Comparison of ENCODE assay signal across 9 cellular contexts in the genomic region with DNA sequence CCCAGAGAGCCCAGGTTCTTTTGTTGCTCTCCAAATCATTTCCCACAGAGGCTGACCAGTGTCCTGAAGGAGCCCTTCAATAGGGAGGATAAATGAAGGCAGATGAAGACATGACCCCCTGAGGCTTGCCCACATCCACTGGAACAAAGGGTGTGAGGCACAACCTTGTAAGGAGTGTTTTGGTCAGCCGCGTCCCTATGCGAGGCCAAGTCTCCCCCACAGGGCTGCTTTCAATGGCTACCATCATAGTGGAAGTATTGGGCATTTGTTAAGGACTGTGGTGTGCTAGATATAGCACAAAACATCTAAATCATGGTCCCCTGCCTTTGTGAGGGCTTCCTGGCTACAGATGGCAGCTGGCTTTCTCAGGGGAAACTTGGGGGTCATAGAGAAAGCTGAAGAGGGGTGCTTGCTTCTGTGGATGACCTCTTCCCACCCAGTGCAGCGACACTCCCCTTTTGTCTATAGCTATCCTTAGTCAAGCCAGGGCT.
DNase-seq lines count a peak whose midpoint lies in the region; ATAC-seq and TF ChIP-seq lines count a peak whose summit lies in the region.
"Had no signal": no experiment of that assay in that cellular context is flagged by ENCODE, and none has a peak within 500 bp of the region (broad histone marks: within the 10 kb centered on the region; RNA-seq: fewer than 3 reads in every experiment).

No MANE protein-coding gene starts in this region.

- no peak overlapping the region for H3K4me2 ChIP-seq in mesenchymal stem cell (ENCODE audit: low read length, poor library complexity, severe bottlenecking)

- peaks cover 9% of the 10 kb centered on the region for H3K36me3 Mint-ChIP-seq in MCF 10A (ENCODE audit: insufficient read depth, unreplicated experiment)

- H2BK12ac ChIP-seq in mesenchymal stem cell (ENCODE audit: low read length in 2 of 2): peak overlapping the region; percentile 30 to 100

- intact Hi-C loops in MCF 10A (cut with micrococcal nuclease): no loop called here

- H3K27me3 ChIP-seq in mesenchymal stem cell (ENCODE audit: control insufficient read depth in 1 of 2, insufficient read depth in 1 of 2, low read length in 2 of 2) (peaks cover 0 to 3% of the 10 kb centered on the region in 2 experiments), suprapubic skin (no peaks in the 10 kb centered on the region)

- no peak overlapping the region for H2BK15ac ChIP-seq in mesenchymal stem cell (ENCODE audit: low read depth, poor library complexity, severe bottlenecking)

- POLR2A ChIA-PET in MCF 10A (lab: Yijun Ruan, JAX): interaction anchor here (0.9 to 4.1 kb wide), 20 partner anchors 8 to 535 kb away, joined by 3 to 28 read pairs (median 5); a partner anchor contains a TSS

- H3K27ac Mint-ChIP-seq in MCF 10A (ENCODE audit: low read depth, unreplicated experiment): peak overlapping the region; percentile 92

- no TSS peak for BruUV-seq in MCF 10A (replicated peaks; lab: Mats Ljungman, UMichigan)

- no peak overlapping the region for H3K4me3 ChIP-seq in mesenchymal stem cell (ENCODE audit: insufficient read depth in 1 of 2, low read depth in 1 of 2, low read length in 2 of 2)
- no peak overlapping the region for H3K4me3 ChIP-seq in suprapubic skin

- no peaks in the 10 kb centered on the region for H3K9me3 ChIP-seq in mesenchymal stem cell (ENCODE audit: control insufficient read depth, low read length)
- no peaks in the 10 kb centered on the region for H3K9me3 ChIP-seq in suprapubic skin

- TF ChIP-seq POLR2A in suprapubic skin (IDR thresholded peaks at IDR 0.05): no peak

- peak overlapping the region; percentile 69 for H2BK120ac ChIP-seq in mesenchymal stem cell (ENCODE audit: low read depth, low read length)

- H3K36me3 ChIP-seq in mesenchymal stem cell (ENCODE audit: control insufficient read depth in 1 of 2, insufficient read depth in 2 of 2, low read depth in 1 of 2, low read length in 2 of 2) (no peaks in the 10 kb centered on the region), suprapubic skin (no peaks in the 10 kb centered on the region)

- CTCF ChIA-PET in MCF 10A (lab: Yijun Ruan, JAX): interaction anchor here (0.5 to 1.0 kb wide), 3 partner anchors 86 to 533 kb away, joined by 3 to 4 read pairs (median 3); no protein-coding TSS in a partner anchor

- no peak for TF ChIP-seq EP300 in suprapubic skin (IDR thresholded peaks at IDR 0.05)

- H3K27ac ChIP-seq in mesenchymal stem cell (ENCODE audit: low read length, poor library complexity, severe bottlenecking) (peak overlapping the region; percentile 69), suprapubic skin (peak overlapping the region; percentile 78)

- no peak overlapping the region for H2BK5ac ChIP-seq in mesenchymal stem cell (ENCODE audit: low read depth, low read length, poor library complexity, severe bottlenecking)

- H2AK5ac ChIP-seq in mesenchymal stem cell (ENCODE audit: low read length, severe bottlenecking): peak overlapping the region; percentile 33

- H3K4ac ChIP-seq in mesenchymal stem cell (ENCODE audit: low read depth in 1 of 2, low read length in 2 of 2): peak overlapping the region; percentile 11 to 89

- DNase-seq in MCF 10A (ENCODE audit: unreplicated experiment) (no peak), mesenchymal stem cell (no peak), suprapubic skin (ENCODE audit: low spot score in 2 of 2) (no peak), NOMO-1 (lab: John Stamatoyannopoulos, UW; ENCODE audit: unreplicated experiment in 2 of 2) (no peak), NCI-H2107 (lab: John Stamatoyannopoulos, UW) (no peak), NCI-H128 (lab: John Stamatoyannopoulos, UW; ENCODE audit: unreplicated experiment) (no peak)
- no peak for DNase-seq in stimulated activated CD4-positive, alpha-beta T cell treated with anti-CD3 and anti-CD28 coated beads, Interleukin-12 subunit alpha, Interleukin-12 subunit beta, amount 100 ng/mL, for 4 hours
- DNase-seq: activated naive CD4-positive, alpha-beta T cell treated with Interleukin-2 at 50 U/mL for 16 hours had no signal

- H4K91ac ChIP-seq in mesenchymal stem cell (ENCODE audit: low read length): peak overlapping the region; percentile 18

- H3K4me1 Mint-ChIP-seq in MCF 10A (ENCODE audit: insufficient read depth, unreplicated experiment): peaks cover 42% of the 10 kb centered on the region

- peak overlapping the region; percentile 84 for H3K9ac ChIP-seq in mesenchymal stem cell (ENCODE audit: low read length)

- no peaks in the 10 kb centered on the region for H3K79me1 ChIP-seq in mesenchymal stem cell (replicated peaks; ENCODE audit: low read length, poor library complexity, severe bottlenecking)

- H3K9me3 Mint-ChIP-seq in MCF 10A (ENCODE audit: unreplicated experiment): peaks cover 7% of the 10 kb centered on the region

- no peak overlapping the region for H2AFZ ChIP-seq in mesenchymal stem cell (ENCODE audit: low read depth, low read length)

- no peaks in the 10 kb centered on the region for H3K27me3 Mint-ChIP-seq in MCF 10A (ENCODE audit: insufficient read depth, unreplicated experiment)

- H3K4me3 Mint-ChIP-seq in MCF 10A (ENCODE audit: unreplicated experiment): no peak overlapping the region

- H4K8ac ChIP-seq in mesenchymal stem cell (ENCODE audit: low read length): peak overlapping the region; percentile 4

- peak; percentile 26 for ATAC-seq in HG02852 (IDR thresholded peaks at IDR 0.05; ENCODE audit: unreplicated experiment)

- H3K4me1 ChIP-seq in mesenchymal stem cell (ENCODE audit: control insufficient read depth, insufficient read depth, low read depth, low read length): peaks cover 8% of the 10 kb centered on the region
- peaks cover 32% of the 10 kb centered on the region for H3K4me1 ChIP-seq in suprapubic skin

- peak overlapping the region; percentile 88 to 91 for H3K18ac ChIP-seq in mesenchymal stem cell (ENCODE audit: low read depth in 1 of 2, low read length in 2 of 2)

- TF ChIP-seq CTCF in MCF 10A (IDR thresholded peaks at IDR 0.05; ENCODE audit: unreplicated experiment) (no peak), suprapubic skin (IDR thresholded peaks at IDR 0.05) (no peak)

- peak overlapping the region in 1 of 2 experiments; percentile 20 for H3K23ac ChIP-seq in mesenchymal stem cell (ENCODE audit: low read length in 2 of 2)

- 88% methylated on average over 3 of the region's 4 CpGs for WGBS in mesenchymal stem cell
- WGBS in suprapubic skin: 85% methylated on average over 4 of the region's 4 CpGs

- peak overlapping the region in 1 of 2 experiments; percentile 57 for H3K14ac ChIP-seq in mesenchymal stem cell (ENCODE audit: low read length in 2 of 2)
